ENCODE assay signal across 2 cellular contexts in genomic region chr1:2363847-2364513, GRCh38.
A peak's percentile ranks its signal among the peaks of the same experiment; 100 is the strongest.
TF ChIP-seq lines count a peak whose summit lies in the region.

No MANE protein-coding gene starts in this region.

TF ChIP-seq in HEK293, 187 proteins besides CTCF, POLR2A, EP300 and RAD21:
- no peak for TF ChIP-seq ZNF558 (tag by site-specific recombination; IDR thresholded peaks at IDR 0.05)
- TF ChIP-seq ZBTB6 (tag by site-specific recombination; IDR thresholded peaks at IDR 0.05): no peak
- TF ChIP-seq SETDB1 (IDR thresholded peaks at IDR 0.05; ENCODE audit: insufficient read length, low read length): peak; percentile 64
- no peak for TF ChIP-seq ZNF629 (tag by site-specific recombination; IDR thresholded peaks at IDR 0.05)

TF ChIP-seq in K562, 482 proteins besides CTCF, POLR2A, EP300 and RAD21:
- TF ChIP-seq ZFP1 (CRISPR knock-in tag; IDR thresholded peaks at IDR 0.05) (no peak), ZNF507 (tag; conservative IDR thresholded peaks at IDR 0.05) (peak; percentile 87)
- TF ChIP-seq, protein P1, sequence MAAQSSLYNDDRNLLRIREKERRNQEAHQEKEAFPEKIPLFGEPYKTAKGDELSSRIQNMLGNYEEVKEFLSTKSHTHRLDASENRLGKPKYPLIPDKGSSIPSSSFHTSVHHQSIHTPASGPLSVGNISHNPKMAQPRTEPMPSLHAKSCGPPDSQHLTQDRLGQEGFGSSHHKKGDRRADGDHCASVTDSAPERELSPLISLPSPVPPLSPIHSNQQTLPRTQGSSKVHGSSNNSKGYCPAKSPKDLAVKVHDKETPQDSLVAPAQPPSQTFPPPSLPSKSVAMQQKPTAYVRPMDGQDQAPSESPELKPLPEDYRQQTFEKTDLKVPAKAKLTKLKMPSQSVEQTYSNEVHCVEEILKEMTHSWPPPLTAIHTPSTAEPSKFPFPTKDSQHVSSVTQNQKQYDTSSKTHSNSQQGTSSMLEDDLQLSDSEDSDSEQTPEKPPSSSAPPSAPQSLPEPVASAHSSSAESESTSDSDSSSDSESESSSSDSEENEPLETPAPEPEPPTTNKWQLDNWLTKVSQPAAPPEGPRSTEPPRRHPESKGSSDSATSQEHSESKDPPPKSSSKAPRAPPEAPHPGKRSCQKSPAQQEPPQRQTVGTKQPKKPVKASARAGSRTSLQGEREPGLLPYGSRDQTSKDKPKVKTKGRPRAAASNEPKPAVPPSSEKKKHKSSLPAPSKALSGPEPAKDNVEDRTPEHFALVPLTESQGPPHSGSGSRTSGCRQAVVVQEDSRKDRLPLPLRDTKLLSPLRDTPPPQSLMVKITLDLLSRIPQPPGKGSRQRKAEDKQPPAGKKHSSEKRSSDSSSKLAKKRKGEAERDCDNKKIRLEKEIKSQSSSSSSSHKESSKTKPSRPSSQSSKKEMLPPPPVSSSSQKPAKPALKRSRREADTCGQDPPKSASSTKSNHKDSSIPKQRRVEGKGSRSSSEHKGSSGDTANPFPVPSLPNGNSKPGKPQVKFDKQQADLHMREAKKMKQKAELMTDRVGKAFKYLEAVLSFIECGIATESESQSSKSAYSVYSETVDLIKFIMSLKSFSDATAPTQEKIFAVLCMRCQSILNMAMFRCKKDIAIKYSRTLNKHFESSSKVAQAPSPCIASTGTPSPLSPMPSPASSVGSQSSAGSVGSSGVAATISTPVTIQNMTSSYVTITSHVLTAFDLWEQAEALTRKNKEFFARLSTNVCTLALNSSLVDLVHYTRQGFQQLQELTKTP (IDR thresholded peaks at IDR 0.05; ENCODE audit: low read depth in 1 of 2, partially characterized antibody in 2 of 2): peak in 1 of 2 experiments; percentile 96
